Comparison of ENCODE assay signal across 16 cellular contexts in the genomic region with DNA sequence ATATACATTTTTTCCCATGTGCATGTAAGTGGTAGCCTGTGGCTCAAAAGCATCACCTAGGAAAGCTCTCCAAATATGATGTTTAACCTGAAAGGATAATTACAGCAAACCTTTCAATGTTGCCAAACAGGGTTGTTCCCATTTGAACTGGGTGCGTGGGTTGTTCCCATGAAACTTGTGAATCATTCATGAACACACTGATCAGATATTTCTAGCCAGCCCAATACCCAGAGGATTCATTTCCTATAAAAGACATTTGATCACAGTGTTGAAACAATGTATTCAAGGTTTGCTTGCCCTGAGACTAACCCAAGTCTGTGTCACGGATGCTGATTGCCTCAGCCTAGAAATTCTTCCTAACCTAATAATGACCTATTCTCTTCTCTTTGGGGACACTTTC. TPM values are rescaled to one million over a fixed set of nuclear protein-coding genes. Genes with fewer than 3 reads are reported as not detected.
DNase-seq lines count a peak whose midpoint lies in the region; ATAC-seq and TF ChIP-seq lines count a peak whose summit lies in the region.
"Had no signal": no experiment of that assay in that cellular context is flagged by ENCODE, and none has a peak within 500 bp of the region (broad histone marks: within the 10 kb centered on the region; RNA-seq: fewer than 3 reads in every experiment).

No MANE protein-coding gene starts in this region.

- no peaks in the 10 kb centered on the region for H3K36me3 ChIP-seq in PC-3 (ENCODE audit: low read depth, low read length)

- no peaks in the 10 kb centered on the region for H3K27me3 ChIP-seq in PC-3 (ENCODE audit: low read length)

- no peaks in the 10 kb centered on the region for H3K36me3 Mint-ChIP-seq in T-helper 2 cell treated with Interferon-gamma antibody and Interleukin-4, amounts not matched to agents 5 μg/mL and 100 μg/mL, for 36 hours (ENCODE audit: low read depth)
- H3K36me3 Mint-ChIP-seq in stimulated activated effector memory CD8-positive, alpha-beta T cell treated with anti-CD3 and anti-CD28 coated beads, Interleukin-12 subunit alpha, Interleukin-12 subunit beta, amount 100 ng/mL, for 72 hours, result no peaks in the 10 kb centered on the region
- H3K36me3 Mint-ChIP-seq: activated CD8-positive, alpha-beta memory T cell treated with anti-CD3 and anti-CD28 coated beads, Interleukin-2, amount 10 ng/mL, durations not matched to agents 7 days and 5 days; activated naive CD8-positive, alpha-beta T cell treated with anti-CD3 and anti-CD28 coated beads, Interleukin-2, amount 10 ng/mL, durations not matched to agents 7 days and 5 days; natural killer cell had no signal

- H3K9ac ChIP-seq in PC-3 (ENCODE audit: low read length), result peak overlapping the region; percentile 64

- CTCF ChIA-PET in PC-3 (lab: Charles Lee), result no interaction called here

- H3K4me2 ChIP-seq in PC-3 (ENCODE audit: low read length), result peak overlapping the region; percentile 23

- H3K4me3 Mint-ChIP-seq in T-helper 2 cell treated with Interferon-gamma antibody and Interleukin-4, amounts not matched to agents 5 μg/mL and 100 μg/mL, for 36 hours, result no peak overlapping the region
- H3K4me3 Mint-ChIP-seq in stimulated activated effector memory CD8-positive, alpha-beta T cell treated with anti-CD3 and anti-CD28 coated beads, Interleukin-12 subunit alpha, Interleukin-12 subunit beta, amount 100 ng/mL, for 72 hours, result no peak overlapping the region
- H3K4me3 Mint-ChIP-seq: activated CD8-positive, alpha-beta memory T cell treated with anti-CD3 and anti-CD28 coated beads, Interleukin-2, amount 10 ng/mL, durations not matched to agents 7 days and 5 days; activated naive CD8-positive, alpha-beta T cell treated with anti-CD3 and anti-CD28 coated beads, Interleukin-2, amount 10 ng/mL, durations not matched to agents 7 days and 5 days; effector memory CD8-positive, alpha-beta T cell; natural killer cell had no signal

- H3F3A ChIP-seq in PC-3 (ENCODE audit: low read length, unreplicated experiment), result peaks cover 6% of the 10 kb centered on the region

- no peaks in the 10 kb centered on the region for H3K9me3 Mint-ChIP-seq in T-helper 2 cell treated with Interferon-gamma antibody and Interleukin-4, amounts not matched to agents 5 μg/mL and 100 μg/mL, for 36 hours
- H3K9me3 Mint-ChIP-seq in stimulated activated effector memory CD8-positive, alpha-beta T cell treated with anti-CD3 and anti-CD28 coated beads, Interleukin-12 subunit alpha, Interleukin-12 subunit beta, amount 100 ng/mL, for 72 hours, result no peaks in the 10 kb centered on the region
- H3K9me3 Mint-ChIP-seq: activated naive CD8-positive, alpha-beta T cell treated with anti-CD3 and anti-CD28 coated beads, Interleukin-2, amount 10 ng/mL, durations not matched to agents 7 days and 5 days; effector memory CD8-positive, alpha-beta T cell; natural killer cell had no signal

- peak; percentile 51 for ATAC-seq in PC-3
- ATAC-seq in stimulated activated effector memory CD8-positive, alpha-beta T cell treated with anti-CD3 and anti-CD28 coated beads, Interleukin-12 subunit alpha, Interleukin-12 subunit beta, amount 100 ng/mL, for 72 hours, result no peak
- ATAC-seq: activated CD8-positive, alpha-beta memory T cell treated with anti-CD3 and anti-CD28 coated beads, Interleukin-2, amount 10 ng/mL, durations not matched to agents 7 days and 5 days; effector memory CD8-positive, alpha-beta T cell; natural killer cell had no signal

- POLR2A ChIA-PET in PC-3 (lab: Charles Lee; ENCODE audit: unreplicated experiment), result no interaction called here

- peak; percentile 10 for DNase-seq in T-helper 2 cell treated with Interferon-gamma antibody and Interleukin-4, amounts not matched to agents 5 μg/mL and 100 μg/mL, for 36 hours (ENCODE audit: low spot score)
- DNase-seq in T-helper 2 cell (no peak), PC-3 (peak; percentile 97), fibroblast of gingiva (ENCODE audit: low read depth) (peak; percentile 79), inferior parietal cortex (ENCODE audit: extremely low spot score) (no peak), nucleus accumbens (lab: John Stamatoyannopoulos, UW) (no peak)
- peak; percentile 4 to 21 for DNase-seq in stimulated activated CD4-positive, alpha-beta T cell treated with anti-CD3 and anti-CD28 coated beads, Interleukin-4, amount 100 ng/mL, for 48 hours (ENCODE audit: low read depth in 2 of 2)
- DNase-seq in stimulated activated effector memory CD8-positive, alpha-beta T cell treated with anti-CD3 and anti-CD28 coated beads, Interleukin-12 subunit alpha, Interleukin-12 subunit beta, amount 100 ng/mL, for 72 hours (ENCODE audit: low spot score in 2 of 2), result no peak
- DNase-seq: 8988T; activated CD8-positive, alpha-beta memory T cell treated with anti-CD3 and anti-CD28 coated beads, Interleukin-2, amount 10 ng/mL, durations not matched to agents 7 days and 5 days; activated naive CD8-positive, alpha-beta T cell treated with anti-CD3 and anti-CD28 coated beads, Interleukin-2, amount 10 ng/mL, durations not matched to agents 7 days and 5 days; DMS79 treated with DMSO at 0.1 percent for 48 hours; effector memory CD8-positive, alpha-beta T cell; KG1; natural killer cell; NCI-H187 treated with DMSO at 0.1 percent for 48 hours had no signal

- H3K27ac ChIP-seq in PC-3 (ENCODE audit: low read length), result peak overlapping the region; percentile 92

- H3K79me2 ChIP-seq in PC-3 (ENCODE audit: low read length), result no peaks in the 10 kb centered on the region

- no TSS peak for BruUV-seq in PC-3 (replicated peaks; lab: Mats Ljungman, UMichigan)

- intact Hi-C loops in PC-3 (cut with micrococcal nuclease), result no loop called here

- H3K9me3 ChIP-seq in PC-3 (ENCODE audit: low read length), result no peaks in the 10 kb centered on the region

- TF ChIP-seq CTCF in PC-3 (conservative IDR thresholded peaks at IDR 0.05; ENCODE audit: low read depth, low read length), result no peak

- H2AFZ ChIP-seq in PC-3 (ENCODE audit: low read length), result no peak overlapping the region

- H3K4me1 Mint-ChIP-seq in T-helper 2 cell treated with Interferon-gamma antibody and Interleukin-4, amounts not matched to agents 5 μg/mL and 100 μg/mL, for 36 hours (ENCODE audit: low read depth), result no peaks in the 10 kb centered on the region
- H3K4me1 Mint-ChIP-seq in stimulated activated effector memory CD8-positive, alpha-beta T cell treated with anti-CD3 and anti-CD28 coated beads, Interleukin-12 subunit alpha, Interleukin-12 subunit beta, amount 100 ng/mL, for 72 hours, result no peaks in the 10 kb centered on the region
- H3K4me1 Mint-ChIP-seq: activated CD8-positive, alpha-beta memory T cell treated with anti-CD3 and anti-CD28 coated beads, Interleukin-2, amount 10 ng/mL, durations not matched to agents 7 days and 5 days; activated naive CD8-positive, alpha-beta T cell treated with anti-CD3 and anti-CD28 coated beads, Interleukin-2, amount 10 ng/mL, durations not matched to agents 7 days and 5 days; natural killer cell had no signal

- H3K9me2 ChIP-seq in PC-3 (replicated peaks; ENCODE audit: low read length), result no peaks in the 10 kb centered on the region

- no peak overlapping the region for H3K4me3 ChIP-seq in PC-3 (ENCODE audit: low read length)

- no peak overlapping the region for H3K27ac Mint-ChIP-seq in T-helper 2 cell treated with Interferon-gamma antibody and Interleukin-4, amounts not matched to agents 5 μg/mL and 100 μg/mL, for 36 hours
- no peak overlapping the region for H3K27ac Mint-ChIP-seq in stimulated activated effector memory CD8-positive, alpha-beta T cell treated with anti-CD3 and anti-CD28 coated beads, Interleukin-12 subunit alpha, Interleukin-12 subunit beta, amount 100 ng/mL, for 72 hours
- H3K27ac Mint-ChIP-seq: activated CD8-positive, alpha-beta memory T cell treated with anti-CD3 and anti-CD28 coated beads, Interleukin-2, amount 10 ng/mL, durations not matched to agents 7 days and 5 days; activated naive CD8-positive, alpha-beta T cell treated with anti-CD3 and anti-CD28 coated beads, Interleukin-2, amount 10 ng/mL, durations not matched to agents 7 days and 5 days; effector memory CD8-positive, alpha-beta T cell; natural killer cell had no signal

- peaks cover 17% of the 10 kb centered on the region for H3K27me3 Mint-ChIP-seq in T-helper 2 cell treated with Interferon-gamma antibody and Interleukin-4, amounts not matched to agents 5 μg/mL and 100 μg/mL, for 36 hours (ENCODE audit: low read depth)

- H3K4me1 ChIP-seq in PC-3 (ENCODE audit: insufficient read depth, low read length), result peaks cover 70% of the 10 kb centered on the region

- H4K20me1 ChIP-seq in PC-3 (ENCODE audit: low read length), result no peaks in the 10 kb centered on the region

RNA-seq across cellular contexts. Expression of a gene that starts 12.9 kb away (rescaled TPM):
- total RNA-seq in PC-3 (2014; rRNA removed), result not detected in 2 replicates
- total RNA-seq: activated CD8-positive, alpha-beta memory T cell treated with anti-CD3 and anti-CD28 coated beads, Interleukin-2, amount 10 ng/mL, durations not matched to agents 7 days and 5 days; activated naive CD8-positive, alpha-beta T cell treated with anti-CD3 and anti-CD28 coated beads, Interleukin-2, amount 10 ng/mL, durations not matched to agents 7 days and 5 days; natural killer cell had no signal

RNA-seq across cellular contexts. Expression of a gene that starts 16.4 kb away (rescaled TPM):
- total RNA-seq in PC-3 (2014; rRNA removed), result not detected in 2 replicates
- total RNA-seq: activated CD8-positive, alpha-beta memory T cell treated with anti-CD3 and anti-CD28 coated beads, Interleukin-2, amount 10 ng/mL, durations not matched to agents 7 days and 5 days; activated naive CD8-positive, alpha-beta T cell treated with anti-CD3 and anti-CD28 coated beads, Interleukin-2, amount 10 ng/mL, durations not matched to agents 7 days and 5 days had no signal

RNA-seq across cellular contexts. Expression of a gene that starts 30.2 kb away (rescaled TPM):
- total RNA-seq in PC-3 (2014; rRNA removed), result not detected in 2 replicates
- total RNA-seq: activated CD8-positive, alpha-beta memory T cell treated with anti-CD3 and anti-CD28 coated beads, Interleukin-2, amount 10 ng/mL, durations not matched to agents 7 days and 5 days; activated naive CD8-positive, alpha-beta T cell treated with anti-CD3 and anti-CD28 coated beads, Interleukin-2, amount 10 ng/mL, durations not matched to agents 7 days and 5 days; natural killer cell had no signal

RNA-seq across cellular contexts. Expression of a gene that starts 40.1 kb away (rescaled TPM):
- not detected in 2 replicates for total RNA-seq in PC-3 (2014; rRNA removed)
- total RNA-seq: activated CD8-positive, alpha-beta memory T cell treated with anti-CD3 and anti-CD28 coated beads, Interleukin-2, amount 10 ng/mL, durations not matched to agents 7 days and 5 days; activated naive CD8-positive, alpha-beta T cell treated with anti-CD3 and anti-CD28 coated beads, Interleukin-2, amount 10 ng/mL, durations not matched to agents 7 days and 5 days; natural killer cell had no signal

RNA-seq across cellular contexts. Expression of a gene that starts 45.8 kb away (rescaled TPM):
- not detected in 2 replicates for total RNA-seq in PC-3 (2014; rRNA removed)
- total RNA-seq: activated CD8-positive, alpha-beta memory T cell treated with anti-CD3 and anti-CD28 coated beads, Interleukin-2, amount 10 ng/mL, durations not matched to agents 7 days and 5 days; activated naive CD8-positive, alpha-beta T cell treated with anti-CD3 and anti-CD28 coated beads, Interleukin-2, amount 10 ng/mL, durations not matched to agents 7 days and 5 days; natural killer cell had no signal

Comparison
In these comparisons a context has a peak if more than half of its experiments do, and no peak if none do; other contexts are left out.
1. DNase-seq: peak in T-helper 2 cell treated with Interferon-gamma antibody and Interleukin-4, amounts not matched to agents 5 μg/mL and 100 μg/mL, for 36 hours (single experiment), PC-3 (single experiment), fibroblast of gingiva (single experiment) and stimulated activated CD4-positive, alpha-beta T cell treated with anti-CD3 and anti-CD28 coated beads, Interleukin-4, amount 100 ng/mL, for 48 hours (2 of 2); none in T-helper 2 cell (0 of 5), stimulated activated effector memory CD8-positive, alpha-beta T cell treated with anti-CD3 and anti-CD28 coated beads, Interleukin-12 subunit alpha, Interleukin-12 subunit beta, amount 100 ng/mL, for 72 hours (0 of 2), inferior parietal cortex (single experiment) and nucleus accumbens (0 of 56).